ENCODE assay signal across 8 cellular contexts in genomic region chr5:95861221-95861857, GRCh38. TPM values are rescaled to one million over a fixed set of nuclear protein-coding genes. Genes with fewer than 3 reads are reported as not detected.
DNase-seq lines count a peak whose midpoint lies in the region; ATAC-seq and TF ChIP-seq lines count a peak whose summit lies in the region.

No MANE protein-coding gene starts in this region.

- H3K9me2 ChIP-seq in MM.1S (replicated peaks; ENCODE audit: insufficient read depth, low read length): no peaks in the 10 kb centered on the region

- no peaks in the 10 kb centered on the region for H3K9me3 Mint-ChIP-seq in activated B cell treated with CpG ODN at 0.5 μM for 24 hours
- H3K9me3 Mint-ChIP-seq in stimulated activated memory B cell treated with anti-CD40 and anti-IgM and Interleukin-4, amounts not matched to agents 10 μg/mL and 1 μg/mL and 100 μg/mL, for 72 hours: no peaks in the 10 kb centered on the region

- TF ChIP-seq RAD21 in Ishikawa (IDR thresholded peaks at IDR 0.05; ENCODE audit: low read depth): no peak

- no peak overlapping the region for H3K4me2 ChIP-seq in MM.1S (ENCODE audit: low read depth, low read length)

- no peak overlapping the region for H3K9ac ChIP-seq in MM.1S (ENCODE audit: low read length)

- POLR2A ChIA-PET in activated B cell treated with CpG ODN at 0.5 μM for 24 hours (lab: Charles Lee): interaction anchor here (1.0 kb wide), 1 partner anchor 100 kb away, joined by 3 read pairs; the partner anchor contains the start of gene ELL2

- H3K4me1 Mint-ChIP-seq in activated B cell treated with CpG ODN at 0.5 μM for 24 hours: peaks cover 34% of the 10 kb centered on the region
- peaks cover 46% of the 10 kb centered on the region for H3K4me1 Mint-ChIP-seq in stimulated activated memory B cell treated with anti-CD40 and anti-IgM and Interleukin-4, amounts not matched to agents 10 μg/mL and 1 μg/mL and 100 μg/mL, for 72 hours

- peak; percentile 90 for DNase-seq in CD1c-positive myeloid dendritic cell (ENCODE audit: extremely low spot score)
- no peak for DNase-seq in activated B cell treated with CpG ODN at 0.5 μM for 24 hours
- peak; percentile 30 to 98 for DNase-seq in cardiac muscle cell (ENCODE audit: low read depth in 1 of 2, low spot score in 1 of 2)
- DNase-seq in NCI-H2081 treated with DMSO at 0.1 percent for 48 hours (lab: John Stamatoyannopoulos, UW): no peak
- no peak for DNase-seq in MM.1S
- DNase-seq in stimulated activated CD4-positive, alpha-beta T cell treated with anti-CD3 and anti-CD28 coated beads, Interleukin-12 subunit alpha, Interleukin-12 subunit beta, amount 100 ng/mL, for 4 hours: no peak

- TF ChIP-seq EP300 in Ishikawa (IDR thresholded peaks at IDR 0.05; ENCODE audit: borderline replicate concordance): no peak

- peaks cover 61% of the 10 kb centered on the region for H3K4me1 ChIP-seq in cardiac muscle cell (ENCODE audit: low read depth)
- H3K4me1 ChIP-seq in MM.1S (ENCODE audit: low read length): peaks cover 4% of the 10 kb centered on the region

- H3K79me2 ChIP-seq in MM.1S (ENCODE audit: low read length): no peaks in the 10 kb centered on the region

- H3K36me3 Mint-ChIP-seq in activated B cell treated with CpG ODN at 0.5 μM for 24 hours (ENCODE audit: low read depth): no peaks in the 10 kb centered on the region
- H3K36me3 Mint-ChIP-seq in stimulated activated memory B cell treated with anti-CD40 and anti-IgM and Interleukin-4, amounts not matched to agents 10 μg/mL and 1 μg/mL and 100 μg/mL, for 72 hours: no peaks in the 10 kb centered on the region

- TF ChIP-seq CTCF in activated B cell treated with CpG ODN at 0.5 μM for 24 hours (IDR thresholded peaks at IDR 0.05): no peak
- TF ChIP-seq CTCF in cardiac muscle cell (IDR thresholded peaks at IDR 0.05; ENCODE audit: low read depth, low read length): no peak
- no peak for TF ChIP-seq CTCF in MM.1S (IDR thresholded peaks at IDR 0.05; ENCODE audit: low read length)

- H3F3A ChIP-seq in MM.1S (ENCODE audit: insufficient read depth, low read length): no peaks in the 10 kb centered on the region

- intact Hi-C loops in activated B cell treated with CpG ODN at 0.5 μM for 24 hours (cut with micrococcal nuclease): no loop called here

- ATAC-seq in activated B cell treated with CpG ODN at 0.5 μM for 24 hours (ENCODE audit: low read depth): no peak
- ATAC-seq in stimulated activated memory B cell treated with anti-CD40 and anti-IgM and Interleukin-4, amounts not matched to agents 10 μg/mL and 1 μg/mL and 100 μg/mL, for 72 hours: peak; percentile 3

- CTCF ChIA-PET in activated B cell treated with CpG ODN at 0.5 μM for 24 hours (lab: Charles Lee): interaction anchor here (1.2 to 6.9 kb wide), 6 partner anchors 10 to 475 kb away, joined by 3 to 96 read pairs (median 4); no protein-coding TSS in a partner anchor

- H3K9me3 ChIP-seq in cardiac muscle cell (ENCODE audit: low read depth) (no peaks in the 10 kb centered on the region), MM.1S (replicated peaks; ENCODE audit: insufficient read depth, low read length) (no peaks in the 10 kb centered on the region)

- no peaks in the 10 kb centered on the region for H3K27me3 ChIP-seq in cardiac muscle cell
- H3K27me3 ChIP-seq in MM.1S (replicated peaks; ENCODE audit: insufficient read depth, low read length): no peaks in the 10 kb centered on the region

- H3K27ac Mint-ChIP-seq in activated B cell treated with CpG ODN at 0.5 μM for 24 hours: no peak overlapping the region
- H3K27ac Mint-ChIP-seq in stimulated activated memory B cell treated with anti-CD40 and anti-IgM and Interleukin-4, amounts not matched to agents 10 μg/mL and 1 μg/mL and 100 μg/mL, for 72 hours: peak overlapping the region; percentile 60

- H3K27me3 Mint-ChIP-seq in activated B cell treated with CpG ODN at 0.5 μM for 24 hours: peaks cover 14% of the 10 kb centered on the region
- H3K27me3 Mint-ChIP-seq in stimulated activated memory B cell treated with anti-CD40 and anti-IgM and Interleukin-4, amounts not matched to agents 10 μg/mL and 1 μg/mL and 100 μg/mL, for 72 hours: peaks cover 25% of the 10 kb centered on the region

- no peak overlapping the region for H2AFZ ChIP-seq in MM.1S (ENCODE audit: low read length)

- no peaks in the 10 kb centered on the region for H3K36me3 ChIP-seq in cardiac muscle cell
- no peaks in the 10 kb centered on the region for H3K36me3 ChIP-seq in MM.1S (replicated peaks; ENCODE audit: insufficient read depth, low read length)

- H3K27ac ChIP-seq in cardiac muscle cell (peak overlapping the region; percentile 92), MM.1S (ENCODE audit: low read length) (no peak overlapping the region)

- no peaks in the 10 kb centered on the region for H4K20me1 ChIP-seq in MM.1S (ENCODE audit: insufficient read depth, low read length)

- H3K4me3 ChIP-seq in cardiac muscle cell (no peak overlapping the region), MM.1S (ENCODE audit: low read length) (no peak overlapping the region)

- peak overlapping the region; percentile 19 for H3K4me3 Mint-ChIP-seq in activated B cell treated with CpG ODN at 0.5 μM for 24 hours
- H3K4me3 Mint-ChIP-seq in stimulated activated memory B cell treated with anti-CD40 and anti-IgM and Interleukin-4, amounts not matched to agents 10 μg/mL and 1 μg/mL and 100 μg/mL, for 72 hours: peak overlapping the region; percentile 49

TF ChIP-seq in Ishikawa, 13 proteins besides CTCF, POLR2A, EP300 and RAD21:
- peak; percentile 64 for TF ChIP-seq MAX (IDR thresholded peaks at IDR 0.05)
- 0 out of 2 replicates have a peak, but pooled peaks have one; percentile 31 for TF ChIP-seq CREB1 (IDR thresholded peaks at IDR 0.05; ENCODE audit: low read depth)
- TF ChIP-seq CEBPB (IDR thresholded peaks at IDR 0.05): peak; percentile 96
- no peak for TF ChIP-seq TCF12 (IDR thresholded peaks at IDR 0.05; ENCODE audit: low read depth)
- TF ChIP-seq TEAD4 (IDR thresholded peaks at IDR 0.05): 0 out of 2 replicates have a peak, but pooled peaks have one; percentile 17
- TF ChIP-seq YY1 (IDR thresholded peaks at IDR 0.05; ENCODE audit: low read depth): peak; percentile 39; the same call in 1 of the 2 replicates

RNA-seq across cellular contexts. Expression of gene GLRX, which starts 38.8 kb away (rescaled TPM):
- total RNA-seq in activated B cell treated with CpG ODN at 0.5 μM for 24 hours: 55.4 and 60.2 TPM in 2 replicates
- total RNA-seq in cardiac muscle cell: 15.7 and 23.9 TPM in 2 replicates
- 51.1 and 54.8 TPM in 2 replicates for polyA plus RNA-seq in cardiac muscle cell

Comparison
In these comparisons a context has a peak if more than half of its experiments do, and no peak if none do; other contexts are left out.
1. DNase-seq: peak in CD1c-positive myeloid dendritic cell (single experiment) and cardiac muscle cell (2 of 2); none in activated B cell treated with CpG ODN at 0.5 μM for 24 hours (single experiment), NCI-H2081 treated with DMSO at 0.1 percent for 48 hours (single experiment), MM.1S (single experiment) and stimulated activated CD4-positive, alpha-beta T cell treated with anti-CD3 and anti-CD28 coated beads, Interleukin-12 subunit alpha, Interleukin-12 subunit beta, amount 100 ng/mL, for 4 hours (single experiment).